ENCODE assay signal across 8 cellular contexts in genomic region chr12:67268335-67268895, GRCh38. TPM values are rescaled to one million over a fixed set of nuclear protein-coding genes. Genes with fewer than 3 reads are reported as not detected.
DNase-seq lines count a peak whose midpoint lies in the region; ATAC-seq and TF ChIP-seq lines count a peak whose summit lies in the region.

No MANE protein-coding gene starts in this region.

- DNase-seq in CD4-positive, alpha-beta T cell = peak; percentile 69 to 89 (median 73)
- peak; percentile 95 to 99 for DNase-seq in NOMO-1 (lab: John Stamatoyannopoulos, UW; ENCODE audit: unreplicated experiment in 2 of 2)
- DNase-seq in activated CD8-positive, alpha-beta memory T cell treated with anti-CD3 and anti-CD28 coated beads for 48 hours (ENCODE audit: low read depth in 2 of 3, low spot score in 2 of 3) = peak; percentile 49 to 62 (median 54)
- DNase-seq in endodermal cell = peak; percentile 98
- DNase-seq in mesothelial cell of epicardium (ENCODE audit: low spot score in 2 of 2, unreplicated experiment in 2 of 2) = peak; percentile 76 to 82
- peak; percentile 60 to 84 for DNase-seq in stimulated activated CD8-positive, alpha-beta memory T cell treated with anti-CD3 and anti-CD28 coated beads, Interleukin-15, amount 100 ng/mL, for 4 hours (ENCODE audit: low read depth in 2 of 2)

- H3K4me3 ChIP-seq in endodermal cell (ENCODE audit: low read length) = peak overlapping the region; percentile 94

- WGBS in endodermal cell (ENCODE audit: insufficient coverage in 1 of 2, insufficient read length in 1 of 2), 2 experiments = 9 to 12% methylated on average over 18 to 19 of the region's 19 CpGs

- H3K27me3 ChIP-seq in CD4-positive, alpha-beta T cell (ENCODE audit: control insufficient read depth, insufficient read depth, low read length) = no peaks in the 10 kb centered on the region
- H3K27me3 ChIP-seq in endodermal cell (ENCODE audit: control insufficient read depth, insufficient read depth, low read length, poor library complexity, severe bottlenecking) = no peaks in the 10 kb centered on the region

- no peak for TF ChIP-seq CTCF in CD4-positive, alpha-beta T cell (IDR thresholded peaks at IDR 0.05)
- TF ChIP-seq CTCF in endodermal cell (conservative IDR thresholded peaks at IDR 0.05) = no peak
- no peak for TF ChIP-seq CTCF in mesothelial cell of epicardium (IDR thresholded peaks at IDR 0.05; ENCODE audit: unreplicated experiment)

- H3K4me3 Mint-ChIP-seq in CD4-positive, alpha-beta T cell = peak overlapping the region; percentile 94
- H3K4me3 Mint-ChIP-seq in endodermal cell (peak overlapping the region; percentile 84), mesothelial cell of epicardium (peak overlapping the region; percentile 86)

- H3K4me1 Mint-ChIP-seq in CD4-positive, alpha-beta T cell (ENCODE audit: low read depth) = peaks cover 44% of the 10 kb centered on the region
- H3K4me1 Mint-ChIP-seq in endodermal cell (peaks cover 19% of the 10 kb centered on the region), mesothelial cell of epicardium (peaks cover 53% of the 10 kb centered on the region)

- no peaks in the 10 kb centered on the region for H3K36me3 ChIP-seq in endodermal cell (ENCODE audit: control insufficient read depth, insufficient read depth, low read length)

- H3K4me1 ChIP-seq in endodermal cell (ENCODE audit: control insufficient read depth, insufficient read depth, low read length) = no peaks in the 10 kb centered on the region

- H3K9ac ChIP-seq in endodermal cell (ENCODE audit: extremely low read depth, low read length, poor library complexity, severe bottlenecking) = peak overlapping the region; percentile 79

- peak overlapping the region; percentile 97 for H3K27ac Mint-ChIP-seq in CD4-positive, alpha-beta T cell
- peak overlapping the region; percentile 99 for H3K27ac Mint-ChIP-seq in endodermal cell
- H3K27ac Mint-ChIP-seq in mesothelial cell of epicardium = peak overlapping the region; percentile 99

- H3K9me3 Mint-ChIP-seq in CD4-positive, alpha-beta T cell = no peaks in the 10 kb centered on the region
- H3K9me3 Mint-ChIP-seq in endodermal cell (no peaks in the 10 kb centered on the region), mesothelial cell of epicardium (no peaks in the 10 kb centered on the region)

- peaks cover 16% of the 10 kb centered on the region for H3K36me3 Mint-ChIP-seq in CD4-positive, alpha-beta T cell (ENCODE audit: low read depth)
- H3K36me3 Mint-ChIP-seq in endodermal cell (ENCODE audit: low read depth) (peaks cover 3% of the 10 kb centered on the region), mesothelial cell of epicardium (no peaks in the 10 kb centered on the region)

- CTCF ChIA-PET in CD4-positive, alpha-beta T cell (lab: Charles Lee) = interaction anchor here (1.1 kb wide), 1 partner anchor 917 kb away, joined by 3 read pairs; no protein-coding TSS in a partner anchor

- H3K9me3 ChIP-seq in CD4-positive, alpha-beta T cell (ENCODE audit: control insufficient read depth, low read length) = no peaks in the 10 kb centered on the region
- H3K9me3 ChIP-seq in endodermal cell (ENCODE audit: control insufficient read depth, low read length) = no peaks in the 10 kb centered on the region

- H3K27me3 Mint-ChIP-seq in CD4-positive, alpha-beta T cell = no peaks in the 10 kb centered on the region
- H3K27me3 Mint-ChIP-seq in endodermal cell (ENCODE audit: insufficient read depth) (peaks cover 3% of the 10 kb centered on the region), mesothelial cell of epicardium (ENCODE audit: low read depth) (no peaks in the 10 kb centered on the region)

- POLR2A ChIA-PET in CD4-positive, alpha-beta T cell (lab: Charles Lee) = interaction anchor here (0.6 to 3.7 kb wide), 49 partner anchors 11 to 1974 kb away, joined by 3 to 33 read pairs (median 5); partner anchors contain the start of genes CPSF6, DYRK2, HELB and LLPH

- intact Hi-C loops in CD4-positive, alpha-beta T cell (cut with DNase I, micrococcal nuclease) = loop anchor here (2.0 to 10.0 kb wide), 7 partner anchors 194 to 1969 kb away; partner anchors contain the start of genes CPSF6 (in 1 of the 2) and HELB (in 1 of the 2)

- H3K27ac ChIP-seq in CD4-positive, alpha-beta T cell (ENCODE audit: low read depth, low read length) = peak overlapping the region; percentile 96
- H3K27ac ChIP-seq in endodermal cell (ENCODE audit: low read depth, low read length) = peak overlapping the region; percentile 98

- peak; percentile 75 for ATAC-seq in CD4-positive, alpha-beta T cell (ENCODE audit: poor library complexity)
- ATAC-seq in GM19328 (IDR thresholded peaks at IDR 0.05; ENCODE audit: unreplicated experiment) (peak; percentile 69), HG03520 (IDR thresholded peaks at IDR 0.05; ENCODE audit: unreplicated experiment) (peak; percentile 72)

RNA-seq across cellular contexts. Expression of gene CAND1, which starts 0.7 kb away (rescaled TPM):
- 100 to 1,000 TPM; 118 to 124 TPM for total RNA-seq in CD4-positive, alpha-beta T cell
- total RNA-seq in endodermal cell (100 to 1,000 TPM; 207 to 259 TPM), mesothelial cell of epicardium (270 to 278 TPM (median 270 TPM) in 3 replicates)
- polyA plus RNA-seq in endodermal cell (2013, experiment 1 of 2) = 199 TPM
- polyA plus RNA-seq in endodermal cell (2013, experiment 2 of 2) = 187 TPM

Comparison
In these comparisons a context has a peak if more than half of its experiments do, and no peak if none do; other contexts are left out.
1. Peak in every context shown above with its lines: DNase-seq, ATAC-seq, H3K4me3 ChIP-seq and H3K27ac ChIP-seq.